In the genomic region with DNA sequence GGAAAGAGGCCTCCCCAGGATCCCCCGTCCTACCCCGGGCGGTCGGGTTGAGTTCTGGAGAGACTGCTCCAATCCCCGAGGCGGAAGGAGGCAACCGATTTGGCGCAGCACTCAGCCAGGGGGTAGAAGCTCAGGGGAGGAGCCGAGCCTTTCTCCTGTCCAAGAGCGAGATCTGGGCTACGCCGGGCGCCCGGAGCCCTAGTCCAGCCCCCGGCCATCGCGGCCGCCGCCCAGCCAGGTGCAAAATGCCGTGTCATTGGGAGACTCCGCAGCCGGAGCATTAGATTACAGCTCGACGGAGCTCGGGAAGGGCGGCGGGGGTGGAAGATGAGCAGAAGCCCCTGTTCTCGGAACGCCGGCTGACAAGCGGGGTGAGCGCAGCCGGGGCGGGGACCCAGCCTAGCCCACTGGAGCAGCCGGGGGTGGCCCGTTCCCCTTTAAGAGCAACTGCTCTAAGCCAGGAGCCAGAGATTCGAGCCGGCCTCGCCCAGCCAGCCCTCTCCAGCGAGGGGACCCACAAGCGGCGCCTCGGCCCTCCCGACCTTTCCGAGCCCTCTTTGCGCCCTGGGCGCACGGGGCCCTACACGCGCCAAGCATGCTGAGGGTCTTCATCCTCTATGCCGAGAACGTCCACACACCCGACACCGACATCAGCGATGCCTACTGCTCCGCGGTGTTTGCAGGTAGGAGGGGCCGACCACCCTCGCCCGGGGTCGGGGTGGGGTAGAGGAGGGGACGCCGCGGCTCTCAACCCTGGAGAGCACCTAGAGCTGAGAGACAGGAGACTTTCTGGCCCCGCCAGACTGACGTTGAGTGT, we compare ENCODE assay signal across 8 cellular contexts. TPM values are rescaled to one million over a fixed set of nuclear protein-coding genes. Genes with fewer than 3 reads are reported as not detected.
DNase-seq lines count a peak whose midpoint lies in the region; ATAC-seq, FAIRE-seq and TF ChIP-seq lines count a peak whose summit lies in the region.

DYSF (plus strand) TSS at position 158 of the 817 bp plus-strand sequence.

- H4K20me1 ChIP-seq in Loucy (ENCODE audit: insufficient read depth, low read length, poor library complexity, severe bottlenecking) (no peaks in the 10 kb centered on the region), K562 (replicated peaks; ENCODE audit: control insufficient read depth, insufficient read depth, low read length) (no peaks in the 10 kb centered on the region; the same call in 1 of the 2 replicates)

- H2AFZ ChIP-seq in Loucy (ENCODE audit: low read length) (0 out of 2 replicates have a peak within 1 kb of the TSS, but pooled peaks have one; percentile 50), K562 (ENCODE audit: low read depth, low read length) (peak within 1 kb of the TSS; percentile 87)

- CTCF ChIA-PET in BJ (lab: Yijun Ruan, JAX) (interaction anchor here (0.8 to 1.4 kb wide), 3 partner anchors 10 to 57 kb away, joined by 3 to 6 read pairs (median 5); no protein-coding TSS in a partner anchor), K562 (lab: Yijun Ruan, JAX; ENCODE audit: low intra/inter-chr PET ratio) (no interaction called here)

- no peaks in the 10 kb centered on the region for H3K9me3 ChIP-seq in Loucy (ENCODE audit: insufficient read depth, low read depth, low read length)
- H3K9me3 ChIP-seq in K562 (replicated peaks; ENCODE audit: control insufficient read depth, insufficient read depth, low read depth, low read length) = no peaks in the 10 kb centered on the region
- H3K9me3 ChIP-seq in iPS-20b (ENCODE audit: insufficient read depth, low read depth, low read length) = no peaks in the 10 kb centered on the region

- in situ Hi-C loops in K562 (cut with MboI) = no loop called here

- no peak for DNase-seq in BJ (ENCODE audit: low read depth)
- DNase-seq in K562 (ENCODE audit: extremely low read depth in 1 of 4, low spot score in 3 of 4) = peak; percentile 82 to 90 (median 86)
- DNase-seq in skeletal muscle cell (ENCODE audit: low read depth) = no peak
- no peak for DNase-seq in NCI-H2081 treated with DMSO at 0.1 percent for 48 hours (lab: John Stamatoyannopoulos, UW)
- no peak for DNase-seq in NCI-H2029 (lab: John Stamatoyannopoulos, UW)

- ATAC-seq in K562 (peak; percentile 90), HG03520 (IDR thresholded peaks at IDR 0.05; ENCODE audit: unreplicated experiment) (no peak)

- TF ChIP-seq RAD21 in K562 (CRISPR knock-in tag; conservative IDR thresholded peaks at IDR 0.05 in 1 of 2, IDR thresholded peaks at IDR 0.05 in 1 of 2) = no peak

- FAIRE-seq in K562 (lab: Jason Lieb, UNC) = peak; percentile 60

- H3K4me2 ChIP-seq in Loucy (ENCODE audit: low read depth, low read length, poor library complexity, severe bottlenecking) = peak within 1 kb of the TSS; percentile 62
- peak within 1 kb of the TSS; percentile 75 for H3K4me2 ChIP-seq in K562 (ENCODE audit: insufficient read depth, low read length)

- TF ChIP-seq EP300 in K562 (IDR thresholded peaks at IDR 0.05; ENCODE audit: low read length) = peak; percentile 54; the same call in 1 of the 2 replicates

- intact Hi-C loops in K562 (cut with micrococcal nuclease) = loop anchor here (5.0 kb wide), 1 partner anchor 386 kb away; the partner anchor contains the start of gene NAGK

- no peak for TF ChIP-seq CTCF in BJ (IDR thresholded peaks at IDR 0.05; ENCODE audit: insufficient read depth, low read depth, low read length)
- TF ChIP-seq CTCF in Loucy (conservative IDR thresholded peaks at IDR 0.05; ENCODE audit: low read length) = no peak
- TF ChIP-seq CTCF in K562 (IDR thresholded peaks at IDR 0.05 in 2 of 3, conservative IDR thresholded peaks at IDR 0.05 in 1 of 3; ENCODE audit: insufficient read depth in 2 of 3, low read depth in 1 of 3, low read length in 3 of 3) = no peak

- H3K9me2 ChIP-seq in Loucy (replicated peaks; ENCODE audit: low read depth, low read length) = no peaks in the 10 kb centered on the region

- H3K79me2 ChIP-seq in Loucy (ENCODE audit: insufficient read depth, low read length) = no peaks in the 10 kb centered on the region
- H3K79me2 ChIP-seq in K562 (ENCODE audit: control insufficient read depth, insufficient read depth, low read length) = no peaks in the 10 kb centered on the region

- peak within 1 kb of the TSS; percentile 30; the same call in 2 of the 3 replicates for H3K27ac ChIP-seq in K562 (ENCODE audit: extremely low read depth, low read depth, low read length)
- no peak within 1 kb of the TSS for H3K27ac ChIP-seq in iPS-20b (ENCODE audit: low read length)

- POLR2A ChIA-PET in BJ (lab: Charles Lee) (no interaction called here), K562 (lab: Yijun Ruan, JAX) (interaction anchor here (0.7 to 1.0 kb wide), 3 partner anchors 444 to 1796 kb away, joined by 3 to 4 read pairs (median 3); no protein-coding TSS in a partner anchor)

- H3K4me3 ChIP-seq in BJ (ENCODE audit: low read depth, low read length) (peak within 1 kb of the TSS; percentile 36), Loucy (ENCODE audit: low read length, poor library complexity, severe bottlenecking) (peak within 1 kb of the TSS; percentile 50), K562 (peak within 1 kb of the TSS; percentile 35), iPS-20b (ENCODE audit: low read length) (peak within 1 kb of the TSS; percentile 71), skeletal muscle cell (ENCODE audit: low read depth, low read length) (peak within 1 kb of the TSS; percentile 51)

- WGBS in K562 (ENCODE audit: insufficient coverage, low coverage, missing lambda C conversion rate) = 2% methylated on average over 41 of the region's 66 CpGs

- H3K36me3 ChIP-seq in BJ (ENCODE audit: control insufficient read depth, insufficient read depth, low read length) (no peaks in the 10 kb centered on the region), Loucy (ENCODE audit: insufficient read depth, low read length) (no peaks in the 10 kb centered on the region), K562 (ENCODE audit: control insufficient read depth, insufficient read depth, low read length) (no peaks in the 10 kb centered on the region), iPS-20b (ENCODE audit: insufficient read depth, low read depth, low read length) (no peaks in the 10 kb centered on the region)

- H3K9me1 ChIP-seq in K562 (ENCODE audit: control insufficient read depth, insufficient read depth, low read length) = no peaks in the 10 kb centered on the region

- H3K4me1 ChIP-seq in Loucy (ENCODE audit: insufficient read depth, low read length, poor library complexity, severe bottlenecking) (peaks cover 87% of the 10 kb centered on the region), K562 (replicated peaks in 1 of 2; ENCODE audit: control insufficient read depth in 2 of 2, insufficient read depth in 2 of 2, low read length in 2 of 2) (peaks cover 23 to 36% of the 10 kb centered on the region in 2 experiments), iPS-20b (ENCODE audit: insufficient read depth, low read length) (peaks cover 36% of the 10 kb centered on the region)

- TF ChIP-seq POLR2A in K562 (conservative IDR thresholded peaks at IDR 0.05) = peak; percentile 57; the same call in 1 of the 2 replicates

- H3F3A ChIP-seq in Loucy (ENCODE audit: low read depth) = 0 out of 2 replicates have a peak, but pooled peaks cover 2% of the 10 kb centered on the region

- BruUV-seq in K562 (replicated peaks; lab: Mats Ljungman, UMichigan) = no TSS peak

- peaks cover 25% of the 10 kb centered on the region for H3K27me3 ChIP-seq in BJ (ENCODE audit: control insufficient read depth, insufficient read depth, low read length)
- no peaks in the 10 kb centered on the region for H3K27me3 ChIP-seq in Loucy (ENCODE audit: insufficient read depth, low read length, poor library complexity, severe bottlenecking)
- H3K27me3 ChIP-seq in K562 (ENCODE audit: control insufficient read depth in 2 of 2, insufficient read depth in 2 of 2, low read length in 2 of 2) = no peaks in the 10 kb centered on the region
- peaks cover 40% of the 10 kb centered on the region for H3K27me3 ChIP-seq in iPS-20b (ENCODE audit: insufficient read depth, low read length)

- H3K9ac ChIP-seq in Loucy (ENCODE audit: low read depth, low read length, poor library complexity, severe bottlenecking) (peak within 1 kb of the TSS; percentile 51), K562 (ENCODE audit: insufficient read depth in 1 of 2, low read depth in 2 of 2, low read length in 2 of 2) (peak within 1 kb of the TSS; percentile 52 to 88), iPS-20b (ENCODE audit: low read depth, low read length) (peak within 1 kb of the TSS; percentile 60; the same call in 1 of the 2 replicates)

TF ChIP-seq in K562, 482 proteins besides CTCF, POLR2A, EP300 and RAD21 (continues in another document):
- TF ChIP-seq RBM14 (IDR thresholded peaks at IDR 0.05; ENCODE audit: borderline replicate concordance, insufficient read depth, low read depth, low read length) = no peak
- TF ChIP-seq PKNOX1 (IDR thresholded peaks at IDR 0.05) = peak; percentile 5; the same call in 1 of the 2 replicates

RNA-seq across cellular contexts. Expression of gene DYSF, which starts in this region (rescaled TPM):
- polyA plus RNA-seq in BJ (2011; rRNA removed) (0.65 and 1.3 TPM in 2 replicates), K562 (2011; rRNA removed) (0.45 and 0.56 TPM in 2 replicates), K562 (2014; fragmentation: Illumina TruSeq; extraction: Trizol) (0.65 and 0.98 TPM in 2 replicates), K562 (2014; fragmentation: Nextera tagmentation; extraction: Ambion mirVana) (under 1 TPM; 0.01 TPM), K562 (2014; rRNA removed) (0.23 and 0.26 TPM in 2 replicates)
- 1.8 and 2.1 TPM in 2 replicates for polyA minus RNA-seq in BJ (2011; rRNA and poly(A)+ RNA removed)
- 3.8 and 9.4 TPM in 2 replicates for total RNA-seq in K562 (2011; cell fraction: chromatin; rRNA removed; ENCODE audit: low replicate concordance)
- total RNA-seq in K562 (2011; cell fraction: nucleolus; rRNA removed) = 4.5 TPM in 2 replicates
- total RNA-seq in K562 (2011; cell fraction: nucleoplasm; rRNA removed) = 3.1 and 3.7 TPM in 2 replicates
- total RNA-seq in K562 (2014; rRNA removed) (0.32 and 0.49 TPM in 2 replicates), K562 (2014; rRNA removed; fragmentation: Illumina TruSeq; extraction: Trizol) (0.16 and 0.29 TPM in 2 replicates), K562 (2015; rRNA removed; fragmentation: Illumina TruSeq; extraction: Trizol) (0.19 and 0.25 TPM in 2 replicates), K562 (2021) (0.80 and 0.87 TPM in 2 replicates)
- polyA plus RNA-seq in K562 (2011; cell fraction: cytosol; rRNA removed) = 0.15 and 0.95 TPM in 2 replicates
- polyA plus RNA-seq in K562 (2011; cell fraction: nucleus; rRNA removed) = 0.88 and 4.1 TPM in 2 replicates
- polyA plus RNA-seq in K562 (2012) = 1.0 and 2.2 TPM in 2 replicates
- 0.42 and 1.8 TPM in 2 replicates for polyA minus RNA-seq in K562 (2011; rRNA and poly(A)+ RNA removed)
- polyA minus RNA-seq in K562 (2011; cell fraction: cytosol; rRNA and poly(A)+ RNA removed) = 0.91 and 3.0 TPM in 2 replicates
- 2.2 TPM in 2 replicates for polyA minus RNA-seq in K562 (2011; cell fraction: nucleus; rRNA and poly(A)+ RNA removed)

Comparison
In these comparisons a context has a peak if more than half of its experiments do, and no peak if none do; other contexts are left out.
1. DNase-seq: peak in K562 (4 of 4); none in BJ (single experiment), skeletal muscle cell (single experiment), NCI-H2081 treated with DMSO at 0.1 percent for 48 hours (single experiment) and NCI-H2029 (single experiment).
2. Peak in every context shown above with its lines, with median percentiles within 50 percentile points of each other: H3K4me3 ChIP-seq and H3K9ac ChIP-seq.